15 cellular contexts compared by ENCODE assay signal in genomic region chr7:131466735-131467365, GRCh38.
DNase-seq lines count a peak whose midpoint lies in the region; ATAC-seq, FAIRE-seq and TF ChIP-seq lines count a peak whose summit lies in the region.
"Had no signal": no experiment of that assay in that cellular context is flagged by ENCODE, and none has a peak within 500 bp of the region (broad histone marks: within the 10 kb centered on the region; RNA-seq: fewer than 3 reads in every experiment).

No MANE protein-coding gene starts in this region.

- no peaks in the 10 kb centered on the region for H3K9me3 ChIP-seq in left ventricle myocardium inferior (replicated peaks)

- DNase-seq in left ventricle myocardium inferior = no peak
- no peak for DNase-seq in left ventricle myocardium superior
- DNase-seq in D721Med (ENCODE audit: insufficient read length, low spot score) = peak; percentile 15
- DNase-seq in NCI-H82 (lab: John Stamatoyannopoulos, UW) = peak; percentile 84
- no peak for DNase-seq in GOT3 (lab: John Stamatoyannopoulos, UW)
- no peak for DNase-seq in EL
- DNase-seq in GM10248 (ENCODE audit: extremely low spot score) = no peak
- DNase-seq: CD8-positive, alpha-beta T cell; DMS153; DMS79; GF-D8; H9 had no signal

- POLR2A ChIA-PET in GM10248 (lab: Yijun Ruan, JAX) = no interaction called here

- peak; percentile 68 for FAIRE-seq in D721Med (lab: Jason Lieb, UNC)
- FAIRE-seq: GM12878, H1 had no signal

- no peak for ATAC-seq in left ventricle myocardium superior
- ATAC-seq: CD8-positive, alpha-beta T cell; GM12878 had no signal

- CTCF ChIA-PET in GM10248 (lab: Yijun Ruan, JAX) = interaction anchor here (1.1 to 1.3 kb wide), 3 partner anchors 13 to 22 kb away, joined by 3 to 5 read pairs (median 4); no protein-coding TSS in a partner anchor

- peaks cover 85% of the 10 kb centered on the region for H3K36me3 ChIP-seq in left ventricle myocardium inferior

- intact Hi-C loops in left ventricle myocardium inferior (cut with micrococcal nuclease) (no loop called here), left ventricle myocardium superior (cut with micrococcal nuclease) (no loop called here)

- H3K4me3 ChIP-seq in left ventricle myocardium inferior = no peak overlapping the region
- H3K4me3 ChIP-seq: BLaER1 treated with 17β-estradiol and CSF1 and Interleukin-3, amounts not matched to agents 10 nM and 100 nM; GM12878 had no signal

- H3K27me3 ChIP-seq in left ventricle myocardium inferior (ENCODE audit: low read depth) = no peaks in the 10 kb centered on the region
- H3K27me3 ChIP-seq: BLaER1 treated with 17β-estradiol and CSF1 and Interleukin-3, amounts not matched to agents 10 nM and 100 nM had no signal

- peak overlapping the region; percentile 32 for H3K27ac ChIP-seq in left ventricle myocardium inferior (replicated peaks)
- H3K27ac ChIP-seq: BLaER1 treated with 17β-estradiol and CSF1 and Interleukin-3, amounts not matched to agents 10 nM and 100 nM had no signal

- TF ChIP-seq CTCF in left ventricle myocardium inferior (IDR thresholded peaks at IDR 0.05; ENCODE audit: borderline replicate concordance) = no peak
- TF ChIP-seq CTCF in D721Med (IDR thresholded peaks at IDR 0.05; ENCODE audit: insufficient read depth, missing control alignments) = no peak
- TF ChIP-seq CTCF in GM10248 (IDR thresholded peaks at IDR 0.05; ENCODE audit: control extremely low read depth, extremely low read depth, low read depth, missing control alignments) = no peak

- H3K4me1 ChIP-seq in left ventricle myocardium inferior = peaks cover 28% of the 10 kb centered on the region

Comparison
In these comparisons a context has a peak if more than half of its experiments do, and no peak if none do; other contexts are left out.
1. DNase-seq: peak in D721Med (single experiment) and NCI-H82 (single experiment); none in left ventricle myocardium inferior (single experiment), left ventricle myocardium superior (single experiment), GOT3 (single experiment), EL (single experiment) and GM10248 (single experiment).